Comparison of ENCODE assay signal across 30 cellular contexts in the genomic region with DNA sequence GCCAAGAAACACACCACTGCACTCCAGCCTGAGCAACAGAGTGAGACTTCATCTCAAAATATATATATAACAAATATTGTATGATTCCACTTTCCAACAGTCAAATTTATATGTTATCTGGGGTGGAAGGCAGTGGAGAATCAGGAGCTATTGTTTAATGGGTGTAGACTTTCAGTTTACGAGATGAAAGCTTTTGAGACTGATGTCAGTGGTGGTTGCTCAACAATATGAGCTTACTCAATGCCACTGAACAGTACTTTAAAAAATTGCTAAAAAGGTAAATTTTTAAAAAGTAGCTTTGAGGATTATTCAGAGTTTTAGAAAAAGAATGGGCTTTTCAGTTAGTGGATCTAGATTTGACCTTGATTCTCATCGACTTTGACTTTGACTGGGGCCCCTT.
"Had no signal": no experiment of that assay in that cellular context is flagged by ENCODE, and none has a peak within 500 bp of the region (broad histone marks: within the 10 kb centered on the region; RNA-seq: fewer than 3 reads in every experiment).

No MANE protein-coding gene starts in this region.

- H3K27me3 ChIP-seq: colonic mucosa, heart right ventricle, ovary, sigmoid colon, spleen, testis, tibial artery, upper lobe of left lung had no signal

- H3K4me3 Mint-ChIP-seq: dendritic cell treated with granulocyte-macrophage colony-stimulating factor and Interleukin-4, amounts not matched to agents 40 ng/mL and 50 ng/mL, for 4 days; endodermal cell; memory B cell; natural killer cell; stimulated activated memory B cell treated with anti-CD40 and anti-IgM and Interleukin-4, amounts not matched to agents 10 μg/mL and 1 μg/mL and 100 μg/mL, for 72 hours had no signal

- H3K36me3 ChIP-seq: colonic mucosa, heart right ventricle, left ventricle myocardium inferior, ovary, sigmoid colon, spleen, tibial artery, upper lobe of left lung had no signal

- H3K27ac Mint-ChIP-seq: dendritic cell treated with granulocyte-macrophage colony-stimulating factor and Interleukin-4, amounts not matched to agents 40 ng/mL and 50 ng/mL, for 4 days; endodermal cell; memory B cell; natural killer cell; stimulated activated memory B cell treated with anti-CD40 and anti-IgM and Interleukin-4, amounts not matched to agents 10 μg/mL and 1 μg/mL and 100 μg/mL, for 72 hours had no signal

- H3K4me1 ChIP-seq: colonic mucosa, spleen, testis, upper lobe of left lung had no signal

- H3K4me1 Mint-ChIP-seq: memory B cell; natural killer cell; stimulated activated memory B cell treated with anti-CD40 and anti-IgM and Interleukin-4, amounts not matched to agents 10 μg/mL and 1 μg/mL and 100 μg/mL, for 72 hours had no signal

- H3K27me3 Mint-ChIP-seq: dendritic cell treated with granulocyte-macrophage colony-stimulating factor and Interleukin-4, amounts not matched to agents 40 ng/mL and 50 ng/mL, for 4 days; memory B cell; stimulated activated memory B cell treated with anti-CD40 and anti-IgM and Interleukin-4, amounts not matched to agents 10 μg/mL and 1 μg/mL and 100 μg/mL, for 72 hours had no signal

- H3K27ac ChIP-seq: colonic mucosa, epithelial cell of prostate, heart right ventricle, left ventricle myocardium inferior, ovary, sigmoid colon, spleen, testis, tibial artery, upper lobe of left lung had no signal

- DNase-seq: colonic mucosa; effector CD8-positive, alpha-beta T cell; endodermal cell; foreskin melanocyte; glutamatergic neuron; heart right ventricle; hippocampal formation; islet precursor cell; kidney glomerular epithelial cell; left colon; left ventricle myocardium inferior; natural killer cell; occipital lobe; ovary; posterior cingulate gyrus; psoas muscle; right cardiac atrium; sigmoid colon; spleen; stimulated activated CD4-positive, alpha-beta T cell treated with anti-CD3 and anti-CD28 coated beads, Interleukin-4, amount 100 ng/mL, for 4 hours; stimulated activated naive CD8-positive, alpha-beta T cell treated with anti-CD3 and anti-CD28 coated beads, Interleukin-15, Interleukin-2, amounts not matched to agents 100 U/mL and 50 U/mL, for 24 hours; substantia nigra; testis; tibial artery; upper lobe of left lung had no signal

- H3K4me3 ChIP-seq: colonic mucosa, heart right ventricle, left ventricle myocardium inferior, lung, ovary, psoas muscle, sigmoid colon, spleen, testis, tibial artery, upper lobe of left lung had no signal

- H3K9me3 ChIP-seq: colonic mucosa, heart right ventricle, left ventricle myocardium inferior, ovary, psoas muscle, sigmoid colon, testis, tibial artery, upper lobe of left lung had no signal

- H3K9me3 Mint-ChIP-seq: endodermal cell, memory B cell had no signal

- H3K36me3 Mint-ChIP-seq: memory B cell; natural killer cell; stimulated activated memory B cell treated with anti-CD40 and anti-IgM and Interleukin-4, amounts not matched to agents 10 μg/mL and 1 μg/mL and 100 μg/mL, for 72 hours had no signal
